10 cellular contexts compared by ENCODE assay signal in genomic region chr2:1721706-1722483, GRCh38. TPM values are rescaled to one million over a fixed set of nuclear protein-coding genes. Genes with fewer than 3 reads are reported as not detected.
DNase-seq lines count a peak whose midpoint lies in the region; ATAC-seq and TF ChIP-seq lines count a peak whose summit lies in the region.
"Had no signal": no experiment of that assay in that cellular context is flagged by ENCODE, and none has a peak within 500 bp of the region (broad histone marks: within the 10 kb centered on the region; RNA-seq: fewer than 3 reads in every experiment).

No MANE protein-coding gene starts in this region.

- DNase-seq in LHCN-M2 (ENCODE audit: low read depth) (peak; percentile 88), coronary artery (ENCODE audit: low spot score) (no peak), left lung (no peak), tibial artery (peak; percentile 39 to 71), NCI-H1092 treated with DMSO at 0.1 percent for 48 hours (lab: John Stamatoyannopoulos, UW) (no peak), NCI-H2227 (lab: John Stamatoyannopoulos, UW; ENCODE audit: unreplicated experiment) (no peak)
- DNase-seq: activated naive CD8-positive, alpha-beta T cell treated with anti-CD3 and anti-CD28 coated beads for 36 hours; Karpas-422 had no signal

- H3K27ac ChIP-seq in coronary artery (peak overlapping the region; percentile 51 to 89), left lung (peak overlapping the region; percentile 56 to 77), tibial artery (peak overlapping the region; percentile 71)

- H3K27me3 ChIP-seq in left lung: no peaks in the 10 kb centered on the region
- no peaks in the 10 kb centered on the region for H3K27me3 ChIP-seq in tibial artery

- H3K9me3 ChIP-seq in left lung (no peaks in the 10 kb centered on the region), tibial artery (no peaks in the 10 kb centered on the region)

- peaks cover 2 to 19% of the 10 kb centered on the region in 2 donors for H3K4me1 ChIP-seq in left lung
- H3K4me1 ChIP-seq in tibial artery: peaks cover 0 to 47% (median 33%) of the 10 kb centered on the region in 4 donors

- H3K4me3 ChIP-seq in coronary artery (peak overlapping the region; percentile 51), left lung (no peak overlapping the region), tibial artery (peak overlapping the region in 1 of 2 donors; percentile 11)

- H3K36me3 ChIP-seq in left lung (no peaks in the 10 kb centered on the region), tibial artery (no peaks in the 10 kb centered on the region)

- TF ChIP-seq CTCF in coronary artery (IDR thresholded peaks at IDR 0.05): no peak
- TF ChIP-seq CTCF in left lung (IDR thresholded peaks at IDR 0.05): no peak
- TF ChIP-seq CTCF in tibial artery (IDR thresholded peaks at IDR 0.05): no peak

- intact Hi-C loops in left lung (cut with DNase I): no loop called here
- intact Hi-C loops in tibial artery (cut with DNase I; ENCODE audit: low total_unique reads): no loop called here

- peak; percentile 59 for ATAC-seq in left lung
- ATAC-seq in HG03354 (IDR thresholded peaks at IDR 0.05; ENCODE audit: poor library complexity, severe bottlenecking, unreplicated experiment): no peak
- no peak for ATAC-seq in HG02840 (IDR thresholded peaks at IDR 0.05; ENCODE audit: low FRiP score, unreplicated experiment)

RNA-seq across cellular contexts. Expression of gene PXDN, which starts 22.4 kb away (rescaled TPM):
- 122 and 126 TPM in 2 replicates for total RNA-seq in LHCN-M2 (2014; rRNA removed)
- 151 TPM for polyA plus RNA-seq in LHCN-M2 (2012)
- 100 to 1,000 TPM in 1 of 2 donors, 10 to 100 TPM in 1; 44.8 to 116 TPM for total RNA-seq in left lung

Comparison
In these comparisons a context has a peak if more than half of its experiments do, and no peak if none do; other contexts are left out.
1. DNase-seq: peak in LHCN-M2 (single experiment) and tibial artery (2 of 2); none in coronary artery (single experiment), left lung (0 of 2), NCI-H1092 treated with DMSO at 0.1 percent for 48 hours (single experiment) and NCI-H2227 (single experiment).
2. Peak in every context shown above with its lines, with median percentiles within 50 percentile points of each other: H3K27ac ChIP-seq.